Comparison of ENCODE assay signal across 1 cellular context in the genomic region with DNA sequence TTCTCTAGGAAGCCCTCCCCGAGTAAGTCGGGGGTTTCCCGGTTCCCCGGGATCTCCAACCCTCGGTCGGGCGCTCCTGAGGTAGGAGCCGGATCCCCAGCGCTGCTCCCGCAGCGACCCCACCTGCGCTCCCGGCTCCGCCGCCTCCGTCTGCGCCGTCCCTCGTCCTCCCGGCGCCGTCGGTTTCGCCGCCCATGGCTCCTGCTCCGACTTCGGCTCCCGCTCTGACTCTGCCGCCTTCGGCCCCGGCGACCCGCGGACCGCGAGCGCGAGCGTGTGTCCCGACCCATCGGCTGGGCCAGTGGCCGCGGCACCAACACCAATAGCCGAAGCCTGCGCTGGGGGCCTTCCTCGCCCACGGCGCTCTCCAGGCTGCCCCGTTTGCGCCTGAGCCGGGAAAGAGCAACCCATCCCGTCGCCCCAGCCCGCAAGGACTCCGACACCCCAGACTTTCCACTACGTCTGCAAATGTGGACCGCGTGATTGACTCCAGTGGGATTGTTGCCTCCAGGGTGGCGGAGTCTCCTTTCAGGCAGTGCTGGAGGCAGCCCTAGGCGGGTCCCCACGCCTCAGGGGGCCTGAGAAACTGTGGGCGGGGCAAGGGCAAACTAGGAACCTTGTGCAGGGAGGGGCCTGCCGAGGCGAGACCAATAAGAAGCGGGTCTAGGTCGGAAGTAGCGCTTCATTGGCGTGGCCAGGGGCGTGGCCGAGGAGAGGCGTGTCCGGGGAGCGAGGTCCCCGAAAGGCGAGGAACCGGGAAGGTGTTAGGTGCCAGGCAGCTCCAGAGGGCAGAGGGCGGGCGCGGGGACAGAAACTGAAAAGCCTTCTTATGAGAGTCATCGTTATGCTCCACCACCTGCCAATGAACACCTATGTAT.
TF ChIP-seq lines count a peak whose summit lies in the region.

Gene CACTIN (minus strand): TSS at position 318 of the 878 bp plus-strand sequence. CDS start 28 bp downstream, at position 290.

TF ChIP-seq in HepG2, 621 proteins besides CTCF, POLR2A, EP300 and RAD21 (continued from another document and continues in another):
- TF ChIP-seq ZNF142 (CRISPR knock-in tag; IDR thresholded peaks at IDR 0.05) (no peak), ZNF124 (CRISPR knock-in tag; IDR thresholded peaks at IDR 0.05) (peak; percentile 76; the same call in 1 of the 2 replicates), ZNF775 (CRISPR knock-in tag; IDR thresholded peaks at IDR 0.05; ENCODE audit: borderline replicate concordance) (no peak), ZIK1 (CRISPR knock-in tag; IDR thresholded peaks at IDR 0.05; ENCODE audit: borderline replicate concordance, low read depth) (peak; percentile 52; the same call in 1 of the 2 replicates), NFIB (CRISPR knock-in tag; IDR thresholded peaks at IDR 0.05; ENCODE audit: borderline replicate concordance) (no peak), MTA1 (CRISPR knock-in tag; IDR thresholded peaks at IDR 0.05; ENCODE audit: borderline replicate concordance) (no peak), UBTF (CRISPR knock-in tag; IDR thresholded peaks at IDR 0.05) (peak; percentile 85), ADNP (CRISPR knock-in tag; IDR thresholded peaks at IDR 0.05) (no peak), U2AF2 (IDR thresholded peaks at IDR 0.05; ENCODE audit: low read depth, low read length) (no peak), PRDM15 (CRISPR knock-in tag; IDR thresholded peaks at IDR 0.05) (no peak), FOXA3 (CRISPR knock-in tag; IDR thresholded peaks at IDR 0.05) (peak; percentile 58; the same call in 1 of the 2 replicates)
- TF ChIP-seq, protein P1, sequence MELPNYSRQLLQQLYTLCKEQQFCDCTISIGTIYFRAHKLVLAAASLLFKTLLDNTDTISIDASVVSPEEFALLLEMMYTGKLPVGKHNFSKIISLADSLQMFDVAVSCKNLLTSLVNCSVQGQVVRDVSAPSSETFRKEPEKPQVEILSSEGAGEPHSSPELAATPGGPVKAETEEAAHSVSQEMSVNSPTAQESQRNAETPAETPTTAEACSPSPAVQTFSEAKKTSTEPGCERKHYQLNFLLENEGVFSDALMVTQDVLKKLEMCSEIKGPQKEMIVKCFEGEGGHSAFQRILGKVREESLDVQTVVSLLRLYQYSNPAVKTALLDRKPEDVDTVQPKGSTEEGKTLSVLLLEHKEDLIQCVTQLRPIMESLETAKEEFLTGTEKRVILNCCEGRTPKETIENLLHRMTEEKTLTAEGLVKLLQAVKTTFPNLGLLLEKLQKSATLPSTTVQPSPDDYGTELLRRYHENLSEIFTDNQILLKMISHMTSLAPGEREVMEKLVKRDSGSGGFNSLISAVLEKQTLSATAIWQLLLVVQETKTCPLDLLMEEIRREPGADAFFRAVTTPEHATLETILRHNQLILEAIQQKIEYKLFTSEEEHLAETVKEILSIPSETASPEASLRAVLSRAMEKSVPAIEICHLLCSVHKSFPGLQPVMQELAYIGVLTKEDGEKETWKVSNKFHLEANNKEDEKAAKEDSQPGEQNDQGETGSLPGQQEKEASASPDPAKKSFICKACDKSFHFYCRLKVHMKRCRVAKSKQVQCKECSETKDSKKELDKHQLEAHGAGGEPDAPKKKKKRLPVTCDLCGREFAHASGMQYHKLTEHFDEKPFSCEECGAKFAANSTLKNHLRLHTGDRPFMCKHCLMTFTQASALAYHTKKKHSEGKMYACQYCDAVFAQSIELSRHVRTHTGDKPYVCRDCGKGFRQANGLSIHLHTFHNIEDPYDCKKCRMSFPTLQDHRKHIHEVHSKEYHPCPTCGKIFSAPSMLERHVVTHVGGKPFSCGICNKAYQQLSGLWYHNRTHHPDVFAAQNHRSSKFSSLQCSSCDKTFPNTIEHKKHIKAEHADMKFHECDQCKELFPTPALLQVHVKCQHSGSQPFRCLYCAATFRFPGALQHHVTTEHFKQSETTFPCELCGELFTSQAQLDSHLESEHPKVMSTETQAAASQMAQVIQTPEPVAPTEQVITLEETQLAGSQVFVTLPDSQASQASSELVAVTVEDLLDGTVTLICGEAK (IDR thresholded peaks at IDR 0.05) = no peak
- TF ChIP-seq, protein P1 (CRISPR knock-in tag; IDR thresholded peaks at IDR 0.05) = peak; percentile 79
- TF ChIP-seq, protein P2, sequence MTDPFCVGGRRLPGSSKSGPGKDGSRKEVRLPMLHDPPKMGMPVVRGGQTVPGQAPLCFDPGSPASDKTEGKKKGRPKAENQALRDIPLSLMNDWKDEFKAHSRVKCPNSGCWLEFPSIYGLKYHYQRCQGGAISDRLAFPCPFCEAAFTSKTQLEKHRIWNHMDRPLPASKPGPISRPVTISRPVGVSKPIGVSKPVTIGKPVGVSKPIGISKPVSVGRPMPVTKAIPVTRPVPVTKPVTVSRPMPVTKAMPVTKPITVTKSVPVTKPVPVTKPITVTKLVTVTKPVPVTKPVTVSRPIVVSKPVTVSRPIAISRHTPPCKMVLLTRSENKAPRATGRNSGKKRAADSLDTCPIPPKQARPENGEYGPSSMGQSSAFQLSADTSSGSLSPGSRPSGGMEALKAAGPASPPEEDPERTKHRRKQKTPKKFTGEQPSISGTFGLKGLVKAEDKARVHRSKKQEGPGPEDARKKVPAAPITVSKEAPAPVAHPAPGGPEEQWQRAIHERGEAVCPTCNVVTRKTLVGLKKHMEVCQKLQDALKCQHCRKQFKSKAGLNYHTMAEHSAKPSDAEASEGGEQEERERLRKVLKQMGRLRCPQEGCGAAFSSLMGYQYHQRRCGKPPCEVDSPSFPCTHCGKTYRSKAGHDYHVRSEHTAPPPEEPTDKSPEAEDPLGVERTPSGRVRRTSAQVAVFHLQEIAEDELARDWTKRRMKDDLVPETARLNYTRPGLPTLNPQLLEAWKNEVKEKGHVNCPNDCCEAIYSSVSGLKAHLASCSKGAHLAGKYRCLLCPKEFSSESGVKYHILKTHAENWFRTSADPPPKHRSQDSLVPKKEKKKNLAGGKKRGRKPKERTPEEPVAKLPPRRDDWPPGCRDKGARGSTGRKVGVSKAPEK (CRISPR knock-in tag; IDR thresholded peaks at IDR 0.05; ENCODE audit: borderline replicate concordance) = no peak
- TF ChIP-seq, protein P3, sequence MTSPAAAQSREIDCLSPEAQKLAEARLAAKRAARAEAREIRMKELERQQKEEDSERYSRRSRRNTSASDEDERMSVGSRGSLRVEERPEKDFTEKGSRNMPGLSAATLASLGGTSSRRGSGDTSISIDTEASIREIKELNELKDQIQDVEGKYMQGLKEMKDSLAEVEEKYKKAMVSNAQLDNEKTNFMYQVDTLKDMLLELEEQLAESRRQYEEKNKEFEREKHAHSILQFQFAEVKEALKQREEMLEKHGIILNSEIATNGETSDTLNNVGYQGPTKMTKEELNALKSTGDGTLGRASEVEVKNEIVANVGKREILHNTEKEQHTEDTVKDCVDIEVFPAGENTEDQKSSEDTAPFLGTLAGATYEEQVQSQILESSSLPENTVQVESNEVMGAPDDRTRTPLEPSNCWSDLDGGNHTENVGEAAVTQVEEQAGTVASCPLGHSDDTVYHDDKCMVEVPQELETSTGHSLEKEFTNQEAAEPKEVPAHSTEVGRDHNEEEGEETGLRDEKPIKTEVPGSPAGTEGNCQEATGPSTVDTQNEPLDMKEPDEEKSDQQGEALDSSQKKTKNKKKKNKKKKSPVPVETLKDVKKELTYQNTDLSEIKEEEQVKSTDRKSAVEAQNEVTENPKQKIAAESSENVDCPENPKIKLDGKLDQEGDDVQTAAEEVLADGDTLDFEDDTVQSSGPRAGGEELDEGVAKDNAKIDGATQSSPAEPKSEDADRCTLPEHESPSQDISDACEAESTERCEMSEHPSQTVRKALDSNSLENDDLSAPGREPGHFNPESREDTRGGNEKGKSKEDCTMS (CRISPR knock-in tag; conservative IDR thresholded peaks at IDR 0.05) = no peak
